ENCODE assay signal across 1 cellular context in genomic region chr7:76597288-76597687, GRCh38.
A peak's percentile ranks its signal among the peaks of the same experiment; 100 is the strongest.
TF ChIP-seq lines count a peak whose summit lies in the region.

No MANE protein-coding gene starts in this region.

TF ChIP-seq in GM12878, 131 proteins besides CTCF, POLR2A, EP300 and RAD21:
- peak; percentile 64; the same call in 1 of the 2 replicates for TF ChIP-seq SPI1 (IDR thresholded peaks at IDR 0.05; ENCODE audit: borderline replicate concordance, insufficient read depth, low read depth, low read length)
